ENCODE assay signal across 12 cellular contexts in the genomic region with DNA sequence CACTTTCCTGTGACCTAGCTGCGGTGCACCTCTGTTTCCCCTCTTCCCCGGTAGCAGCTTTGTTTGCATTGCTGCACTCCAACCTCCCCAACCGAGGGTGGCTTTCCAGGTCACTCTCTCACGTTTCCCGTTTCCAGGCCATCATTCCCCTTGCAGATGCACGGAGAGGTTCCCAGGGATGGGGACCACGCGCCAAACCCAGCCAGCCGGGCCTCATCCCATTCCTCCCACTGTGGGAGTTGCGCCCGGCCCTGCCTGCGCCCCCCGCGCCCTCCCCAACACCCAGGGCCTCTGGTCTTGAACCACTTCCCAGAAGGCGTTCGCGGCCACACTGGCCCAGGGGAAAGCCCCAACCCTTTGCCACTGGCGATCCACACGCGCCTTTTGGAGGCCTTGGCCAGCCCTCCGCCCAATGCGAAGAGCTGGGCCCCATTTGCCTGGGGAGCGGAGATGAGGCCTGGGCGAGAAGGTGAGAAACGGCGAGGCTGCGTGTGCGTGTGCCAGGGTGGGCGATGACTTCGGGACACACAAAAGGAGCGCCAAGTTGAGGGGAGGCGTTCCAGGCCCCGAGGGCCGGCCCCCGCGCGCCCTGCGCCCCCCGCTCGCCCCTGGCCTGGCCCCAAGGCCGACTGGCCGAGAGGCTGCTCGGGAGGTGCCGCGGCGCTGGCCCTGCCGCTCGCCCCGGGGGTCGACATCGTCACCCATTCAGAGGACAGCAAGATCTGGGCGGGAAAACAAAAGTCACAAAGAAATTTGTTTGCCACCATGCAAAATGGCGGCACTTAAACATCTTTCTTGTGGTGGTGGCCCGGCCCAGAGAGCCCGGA.
A peak's percentile ranks its signal among the peaks of the same experiment; 100 is the strongest.
DNase-seq lines count a peak whose midpoint lies in the region; ATAC-seq lines count a peak whose summit lies in the region.
"Had no signal": no experiment of that assay in that cellular context is flagged by ENCODE, and none has a peak within 500 bp of the region (broad histone marks: within the 10 kb centered on the region; RNA-seq: fewer than 3 reads in every experiment).

No MANE protein-coding gene starts in this region.

- H3K27ac ChIP-seq in iPS-18a (ENCODE audit: low read length) (peak overlapping the region; percentile 81), rectal smooth muscle tissue (ENCODE audit: low read depth, low read length) (peak overlapping the region; percentile 40)
- H3K27ac ChIP-seq: BLaER1 had no signal

- H3K27me3 ChIP-seq in iPS-18a (ENCODE audit: control insufficient read depth, insufficient read depth, low read length): peaks cover 42% of the 10 kb centered on the region
- H3K27me3 ChIP-seq in rectal smooth muscle tissue (ENCODE audit: control insufficient read depth, insufficient read depth, low read length): peaks cover 4% of the 10 kb centered on the region

- H3K4me1 ChIP-seq in iPS-18a (ENCODE audit: control insufficient read depth, low read depth, low read length) (peaks cover 74% of the 10 kb centered on the region), rectal smooth muscle tissue (ENCODE audit: control insufficient read depth, insufficient read depth, low read length) (no peaks in the 10 kb centered on the region)
- H3K4me1 ChIP-seq: BLaER1 had no signal

- H3K4me3 ChIP-seq in iPS-18a (ENCODE audit: low read length) (peak overlapping the region; percentile 57), rectal smooth muscle tissue (ENCODE audit: low read length) (peak overlapping the region; percentile 15)
- H3K4me3 ChIP-seq: BLaER1, GM12878 had no signal

- ATAC-seq in HG03432 (IDR thresholded peaks at IDR 0.05; ENCODE audit: unreplicated experiment): no peak
- no peak for ATAC-seq in HG03039 (IDR thresholded peaks at IDR 0.05; ENCODE audit: unreplicated experiment)
- ATAC-seq: GM12878 had no signal

- no peaks in the 10 kb centered on the region for H3K9me3 ChIP-seq in iPS-18a (ENCODE audit: control insufficient read depth, low read depth, low read length)
- H3K9me3 ChIP-seq: SK-N-SH had no signal

- peak; percentile 25 for DNase-seq in AG20443 (ENCODE audit: low spot score)
- DNase-seq in cerebellar cortex (ENCODE audit: low spot score): peak; percentile 60
- DNase-seq in CD1c-positive myeloid dendritic cell (ENCODE audit: extremely low spot score): no peak
- DNase-seq in NCI-H1417 (lab: John Stamatoyannopoulos, UW): no peak
- DNase-seq: activated T-cell treated with anti-CD3 and anti-CD28 coated beads for 4 hours, SK-N-SH had no signal

- H3K9ac ChIP-seq in iPS-18a (ENCODE audit: low read length) (peak overlapping the region; percentile 88), rectal smooth muscle tissue (ENCODE audit: low read length) (no peak overlapping the region)
- H3K9ac ChIP-seq: BLaER1, SK-N-SH had no signal

- H3K36me3 ChIP-seq in iPS-18a (ENCODE audit: control insufficient read depth, low read depth, low read length) (no peaks in the 10 kb centered on the region), rectal smooth muscle tissue (ENCODE audit: control insufficient read depth, insufficient read depth, low read length) (no peaks in the 10 kb centered on the region)
- H3K36me3 ChIP-seq: BLaER1 had no signal

Comparison
In these comparisons a context has a peak if more than half of its experiments do, and no peak if none do; other contexts are left out.
1. DNase-seq: peak in AG20443 (single experiment) and cerebellar cortex (single experiment); none in CD1c-positive myeloid dendritic cell (single experiment) and NCI-H1417 (0 of 3).